ENCODE assay signal across 8 cellular contexts in the genomic region with DNA sequence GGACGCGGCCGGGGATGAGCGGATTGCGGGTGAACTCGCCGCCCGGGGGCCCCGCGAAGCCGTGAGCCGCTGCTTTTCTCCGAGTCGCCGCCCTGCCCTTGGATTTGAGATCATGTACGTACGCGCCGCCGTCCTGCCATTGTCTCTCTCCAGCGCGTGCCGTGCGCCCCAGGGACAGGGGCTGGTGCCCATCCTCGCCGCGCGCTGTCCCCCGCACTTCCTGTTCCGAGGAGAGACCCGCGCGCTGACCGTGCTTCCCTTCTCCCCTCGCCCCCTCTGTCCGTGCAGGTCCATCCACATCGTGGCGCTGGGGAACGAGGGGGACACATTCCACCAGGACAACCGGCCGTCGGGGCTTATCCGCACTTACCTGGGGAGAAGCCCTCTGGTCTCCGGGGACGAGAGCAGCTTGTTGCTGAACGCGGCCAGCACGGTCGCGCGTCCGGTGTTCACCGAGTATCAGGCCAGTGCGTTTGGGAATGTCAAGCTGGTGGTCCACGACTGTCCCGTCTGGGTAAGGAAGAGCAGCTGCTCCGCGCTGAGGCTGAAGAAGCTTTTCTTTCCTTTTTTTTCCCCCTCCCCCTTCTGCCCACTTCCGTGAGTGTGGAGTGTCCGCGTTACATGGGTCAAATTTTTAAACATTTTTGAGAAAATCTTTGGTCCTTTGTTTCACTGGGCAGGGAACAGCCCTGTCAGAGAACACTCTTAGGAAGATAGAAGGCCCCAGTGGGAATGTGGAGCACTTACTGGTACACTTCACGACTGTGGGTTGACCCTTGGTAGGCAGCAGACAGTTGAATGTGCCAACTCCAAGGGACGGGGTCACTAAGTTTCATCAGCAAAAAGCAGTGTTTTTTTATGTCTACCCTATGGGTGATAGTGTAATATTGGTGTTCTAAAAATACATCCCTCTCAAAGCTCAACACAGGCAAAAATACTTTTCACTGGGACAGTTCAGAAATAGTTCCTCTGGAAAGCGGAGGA. TPM values are rescaled to one million over a fixed set of nuclear protein-coding genes. Genes with fewer than 3 reads are reported as not detected.
A peak's percentile ranks its signal among the peaks of the same experiment; 100 is the strongest.
DNase-seq lines count a peak whose midpoint lies in the region; ATAC-seq and TF ChIP-seq lines count a peak whose summit lies in the region.

No MANE protein-coding gene starts in this region.

- peaks cover 47% of the 10 kb centered on the region for H3K4me1 ChIP-seq in ACC112 (ENCODE audit: control insufficient read depth, insufficient read depth, low read length, unreplicated experiment)
- peaks cover 61% of the 10 kb centered on the region for H3K4me1 ChIP-seq in PC-9 (replicated peaks; ENCODE audit: insufficient read depth)
- peaks cover 66% of the 10 kb centered on the region for H3K4me1 ChIP-seq in adipocyte (ENCODE audit: control insufficient read depth, insufficient read depth, low read length)
- H3K4me1 ChIP-seq in right atrium auricular region = peaks cover 0 to 57% of the 10 kb centered on the region in 2 donors
- peaks cover 6% of the 10 kb centered on the region for H3K4me1 ChIP-seq in prostate gland (replicated peaks)

- H3K4me2 ChIP-seq in PC-9 = peak overlapping the region; percentile 87

- 1% methylated on average over 37 of the region's 64 CpGs for WGBS in prostate gland

- H3K36me3 ChIP-seq in ACC112 (ENCODE audit: insufficient read depth, low read length) (peaks cover 2% of the 10 kb centered on the region), PC-9 (ENCODE audit: low read depth) (0 out of 2 replicates have a peak, but pooled peaks cover 5% of the 10 kb centered on the region), adipocyte (ENCODE audit: control insufficient read depth, insufficient read depth, low read length, severe bottlenecking) (peaks cover 7% of the 10 kb centered on the region), right atrium auricular region (no peaks in the 10 kb centered on the region), prostate gland (no peaks in the 10 kb centered on the region)

- no peak for TF ChIP-seq POLR2A in prostate gland (IDR thresholded peaks at IDR 0.05)

- no peaks in the 10 kb centered on the region for H3K9me2 ChIP-seq in PC-9 (ENCODE audit: insufficient read depth)

- DNase-seq in PC-9 (peak in 1 of 2 experiments; percentile 33), adipocyte (ENCODE audit: low read depth) (peak; percentile 56), right atrium auricular region (ENCODE audit: low spot score) (no peak), prostate gland (ENCODE audit: low spot score) (peak; percentile 29)

- peak overlapping the region; percentile 99 for H3K9ac ChIP-seq in adipocyte (ENCODE audit: low read length)

- H3K4me3 ChIP-seq in ACC112 (ENCODE audit: low read depth, low read length) (peak overlapping the region; percentile 94), PC-9 (peak overlapping the region; percentile 73), adipocyte (ENCODE audit: low read length) (peak overlapping the region; percentile 99), right atrium auricular region (peak overlapping the region; percentile 70 to 74), prostate gland (peak overlapping the region; percentile 86 to 91)

- intact Hi-C loops in PC-9 (cut with micrococcal nuclease; ENCODE audit: unreplicated experiment) = loop anchor here (1.0 to 5.0 kb wide), 3 partner anchors 35 to 85 kb away; a partner anchor contains a TSS
- intact Hi-C loops in prostate gland (cut with DNase I) = loop anchor here (5.0 kb wide), 4 partner anchors 50 to 90 kb away; a partner anchor contains a TSS

- ATAC-seq in GM18511 (IDR thresholded peaks at IDR 0.05; ENCODE audit: unreplicated experiment) (peak; percentile 40), HG03064 (IDR thresholded peaks at IDR 0.05; ENCODE audit: low read depth, unreplicated experiment) (peak; percentile 30), HG03378 (IDR thresholded peaks at IDR 0.05; ENCODE audit: unreplicated experiment) (no peak)

- POLR2A ChIA-PET in PC-9 (lab: Charles Lee; ENCODE audit: unreplicated experiment) = interaction anchor here (0.6 to 0.7 kb wide), 3 partner anchors 16 to 84 kb away, joined by 3 to 8 read pairs (median 5); no protein-coding TSS in a partner anchor

- peaks cover 29% of the 10 kb centered on the region for H3F3A ChIP-seq in PC-9 (ENCODE audit: insufficient read depth, low read depth)

- peak overlapping the region; percentile 11 for H2AFZ ChIP-seq in ACC112 (ENCODE audit: low read length, unreplicated experiment)
- peak overlapping the region; percentile 94 for H2AFZ ChIP-seq in PC-9

- CTCF ChIA-PET in PC-9 (lab: Charles Lee) = interaction anchor here (0.6 to 1.0 kb wide), 2 partner anchors 10 to 67 kb away, joined by 3 to 13 read pairs; no protein-coding TSS in a partner anchor

- TF ChIP-seq CTCF in PC-9 (conservative IDR thresholded peaks at IDR 0.05) = no peak
- no peak for TF ChIP-seq CTCF in right atrium auricular region (IDR thresholded peaks at IDR 0.05)
- no peak for TF ChIP-seq CTCF in prostate gland (IDR thresholded peaks at IDR 0.05)

- H3K27ac ChIP-seq in ACC112 (ENCODE audit: low read depth, low read length) (peak overlapping the region; percentile 73), PC-9 (no peak overlapping the region), right atrium auricular region (peak overlapping the region; percentile 91 to 94), prostate gland (peak overlapping the region; percentile 95 to 97)

- no peaks in the 10 kb centered on the region for H4K20me1 ChIP-seq in PC-9 (ENCODE audit: insufficient read depth)

- no peaks in the 10 kb centered on the region for H3K27me3 ChIP-seq in ACC112 (ENCODE audit: insufficient read depth, low read length)
- H3K27me3 ChIP-seq in PC-9 (ENCODE audit: insufficient read depth, low read depth) = no peaks in the 10 kb centered on the region
- H3K27me3 ChIP-seq in adipocyte (replicated peaks; ENCODE audit: control insufficient read depth, insufficient read depth, low read length) = no peaks in the 10 kb centered on the region
- H3K27me3 ChIP-seq in right atrium auricular region = no peaks in the 10 kb centered on the region
- H3K27me3 ChIP-seq in prostate gland (replicated peaks; ENCODE audit: insufficient read depth) = no peaks in the 10 kb centered on the region

- TSS peak; percentile 50 for BruUV-seq in PC-9 (replicated peaks; lab: Mats Ljungman, UMichigan)

- H3K79me2 ChIP-seq in ACC112 (ENCODE audit: control insufficient read depth, insufficient read depth, low read length, unreplicated experiment) = peaks cover 57% of the 10 kb centered on the region
- H3K79me2 ChIP-seq in PC-9 (ENCODE audit: low read depth) = peaks cover 14% of the 10 kb centered on the region

- no peaks in the 10 kb centered on the region for H3K9me3 ChIP-seq in PC-9 (ENCODE audit: insufficient read depth, low read depth)
- no peaks in the 10 kb centered on the region for H3K9me3 ChIP-seq in adipocyte (ENCODE audit: control insufficient read depth, low read length)
- H3K9me3 ChIP-seq in right atrium auricular region = no peaks in the 10 kb centered on the region
- no peaks in the 10 kb centered on the region for H3K9me3 ChIP-seq in prostate gland

RNA-seq across cellular contexts. Expression of a gene that starts 0.7 kb away (rescaled TPM):
- 87.6 and 99.6 TPM in 2 replicates for total RNA-seq in PC-9 (2021)
- total RNA-seq in right atrium auricular region = 10 to 100 TPM; 56.2 to 89.9 TPM
- 100 to 1,000 TPM in 1 of 2 donors, 10 to 100 TPM in 1; 87.3 to 134 TPM for total RNA-seq in prostate gland

RNA-seq across cellular contexts. Expression of a gene that starts 49.1 kb away (rescaled TPM):
- 0.55 TPM in 1 of 2 replicates, not detected in the other for total RNA-seq in PC-9 (2021)
- under 1 TPM in 1 of 2 donors, not detected in 1; 0.30 TPM for total RNA-seq in right atrium auricular region
- total RNA-seq in prostate gland = 1 to 10 TPM in 1 of 2 donors, not detected in 1; 2.3 TPM
